28 cellular contexts compared by ENCODE assay signal in genomic region chr11:70033711-70034070, GRCh38. TPM values are rescaled to one million over a fixed set of nuclear protein-coding genes. Genes with fewer than 3 reads are reported as not detected.
"Had no signal": no experiment of that assay in that cellular context is flagged by ENCODE, and none has a peak within 500 bp of the region (broad histone marks: within the 10 kb centered on the region; RNA-seq: fewer than 3 reads in every experiment).

No MANE protein-coding gene starts in this region.

- H3K27ac ChIP-seq: left lung, lower lobe of right lung, neural progenitor cell, neutrophil, parathyroid adenoma, psoas muscle, stomach, testis, thyroid gland, transverse colon, upper lobe of left lung, vagina had no signal

- H3K4me3 ChIP-seq: left lung, lower lobe of right lung, neural progenitor cell, psoas muscle, right lobe of liver, stomach, testis, thyroid gland, transverse colon, upper lobe of left lung, vagina had no signal

- H3K27me3 ChIP-seq: neural progenitor cell, neutrophil, right lobe of liver, testis, thyroid gland, transverse colon, upper lobe of left lung, vagina had no signal

- H3K9me3 ChIP-seq: neutrophil, right lobe of liver, testis, thyroid gland had no signal

- H3K4me1 ChIP-seq: left lung, lower lobe of right lung, psoas muscle, transverse colon, upper lobe of left lung, vagina had no signal

- H3K36me3 ChIP-seq: left lung, lower lobe of right lung, neural progenitor cell, neutrophil, stomach, thyroid gland, transverse colon, upper lobe of left lung, vagina had no signal

- ATAC-seq: left cardiac atrium; left lung; lower lobe of right lung; natural killer cell; psoas muscle; right lobe of liver; stimulated activated naive B cell treated with anti-CD40 and anti-IgM and Interleukin-4, amounts not matched to agents 10 μg/mL and 1 μg/mL and 100 μg/mL, for 72 hours; stimulated activated naive CD8-positive, alpha-beta T cell treated with anti-CD3 and anti-CD28 coated beads, Interleukin-15, Interleukin-2, amounts not matched to agents 100 U/mL and 50 U/mL, for 24 hours had no signal

- DNase-seq: kidney glomerular epithelial cell; left cardiac atrium; left lung; lower lobe of right lung; mammary epithelial cell; mesenchymal stem cell; naive B cell; natural killer cell; nephron progenitor cell; occipital lobe; psoas muscle; right lobe of liver; stimulated activated CD4-positive, alpha-beta T cell treated with anti-CD3 and anti-CD28 coated beads, Interleukin-12 subunit alpha, Interleukin-12 subunit beta, amount 100 ng/mL, for 4 hours; stimulated activated CD4-positive, alpha-beta T cell treated with anti-CD3 and anti-CD28 coated beads, Interleukin-15, amount 100 ng/mL, for 24 hours; stimulated activated CD4-positive, alpha-beta T cell treated with anti-CD3 and anti-CD28 coated beads, Interleukin-4, amount 100 ng/mL, for 1 hour; stimulated activated naive B cell treated with anti-CD40 and anti-IgM and Interleukin-4, amounts not matched to agents 10 μg/mL and 1 μg/mL and 100 μg/mL, for 72 hours; stimulated activated naive CD8-positive, alpha-beta T cell treated with anti-CD3 and anti-CD28 coated beads, Interleukin-15, Interleukin-2, amounts not matched to agents 100 U/mL and 50 U/mL, for 24 hours; stomach; testis; thyroid gland; transverse colon; upper lobe of left lung had no signal

RNA-seq across cellular contexts. Expression of gene ANO1, which starts 44.4 kb away (rescaled TPM):
- total RNA-seq: mononuclear cell, natural killer cell, osteocyte had no signal
